ENCODE assay signal across 1 cellular context in the genomic region with DNA sequence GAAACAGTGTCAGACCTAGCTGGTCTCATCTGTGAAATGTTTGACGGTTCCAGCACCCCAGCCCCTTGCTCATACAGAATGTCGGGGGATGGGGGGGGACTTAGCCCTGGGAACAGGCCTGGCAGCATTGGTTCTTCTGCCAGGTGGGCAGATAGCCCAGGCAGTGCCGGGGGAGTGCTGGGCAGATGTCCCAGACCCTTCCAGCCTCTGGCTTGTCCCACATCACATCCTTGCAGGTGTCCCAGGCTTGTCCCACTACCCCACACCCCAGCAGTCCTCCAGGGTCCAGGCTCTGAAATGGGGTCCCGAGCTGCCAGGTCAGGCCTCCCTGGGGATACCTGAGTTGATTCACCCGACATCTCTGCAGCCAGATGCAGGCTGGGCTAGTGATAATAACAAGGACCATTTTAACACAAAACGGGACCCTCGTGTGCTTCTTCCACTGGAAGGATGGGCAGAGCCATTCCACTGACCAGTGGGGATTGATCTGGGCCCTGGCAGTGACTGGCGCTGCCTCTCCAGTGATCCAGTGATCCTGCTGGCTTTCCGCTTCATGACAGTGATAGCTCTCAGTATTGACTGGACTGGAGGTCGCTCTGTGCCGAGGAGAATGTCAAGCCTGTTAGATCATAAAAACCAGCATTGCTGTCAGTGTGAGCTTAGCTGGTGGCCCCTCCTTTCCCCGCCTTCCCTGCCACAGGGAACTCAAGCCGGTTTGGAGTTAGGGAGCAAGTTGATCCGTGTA.
TF ChIP-seq lines count a peak whose summit lies in the region.

No MANE protein-coding gene starts in this region.

TF ChIP-seq in HCT116, 20 proteins besides CTCF, POLR2A, EP300 and RAD21:
- TF ChIP-seq, protein P1, sequence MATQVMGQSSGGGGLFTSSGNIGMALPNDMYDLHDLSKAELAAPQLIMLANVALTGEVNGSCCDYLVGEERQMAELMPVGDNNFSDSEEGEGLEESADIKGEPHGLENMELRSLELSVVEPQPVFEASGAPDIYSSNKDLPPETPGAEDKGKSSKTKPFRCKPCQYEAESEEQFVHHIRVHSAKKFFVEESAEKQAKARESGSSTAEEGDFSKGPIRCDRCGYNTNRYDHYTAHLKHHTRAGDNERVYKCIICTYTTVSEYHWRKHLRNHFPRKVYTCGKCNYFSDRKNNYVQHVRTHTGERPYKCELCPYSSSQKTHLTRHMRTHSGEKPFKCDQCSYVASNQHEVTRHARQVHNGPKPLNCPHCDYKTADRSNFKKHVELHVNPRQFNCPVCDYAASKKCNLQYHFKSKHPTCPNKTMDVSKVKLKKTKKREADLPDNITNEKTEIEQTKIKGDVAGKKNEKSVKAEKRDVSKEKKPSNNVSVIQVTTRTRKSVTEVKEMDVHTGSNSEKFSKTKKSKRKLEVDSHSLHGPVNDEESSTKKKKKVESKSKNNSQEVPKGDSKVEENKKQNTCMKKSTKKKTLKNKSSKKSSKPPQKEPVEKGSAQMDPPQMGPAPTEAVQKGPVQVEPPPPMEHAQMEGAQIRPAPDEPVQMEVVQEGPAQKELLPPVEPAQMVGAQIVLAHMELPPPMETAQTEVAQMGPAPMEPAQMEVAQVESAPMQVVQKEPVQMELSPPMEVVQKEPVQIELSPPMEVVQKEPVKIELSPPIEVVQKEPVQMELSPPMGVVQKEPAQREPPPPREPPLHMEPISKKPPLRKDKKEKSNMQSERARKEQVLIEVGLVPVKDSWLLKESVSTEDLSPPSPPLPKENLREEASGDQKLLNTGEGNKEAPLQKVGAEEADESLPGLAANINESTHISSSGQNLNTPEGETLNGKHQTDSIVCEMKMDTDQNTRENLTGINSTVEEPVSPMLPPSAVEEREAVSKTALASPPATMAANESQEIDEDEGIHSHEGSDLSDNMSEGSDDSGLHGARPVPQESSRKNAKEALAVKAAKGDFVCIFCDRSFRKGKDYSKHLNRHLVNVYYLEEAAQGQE (IDR thresholded peaks at IDR 0.05; ENCODE audit: low read depth), result no peak
- TF ChIP-seq EZH2phosphoT487 (IDR thresholded peaks at IDR 0.05; ENCODE audit: borderline replicate concordance) (peak; percentile 82; the same call in 1 of the 2 replicates), ZNF274 (IDR thresholded peaks at IDR 0.05; ENCODE audit: low read depth, low read length) (no peak), TCF7L2 (IDR thresholded peaks at IDR 0.05; ENCODE audit: borderline replicate concordance, extremely low read depth, insufficient read depth, insufficient read length) (no peak), CEBPB (IDR thresholded peaks at IDR 0.05; ENCODE audit: low read depth) (no peak), YY1 (IDR thresholded peaks at IDR 0.05; ENCODE audit: extremely low read depth, insufficient replicate concordance, low read depth, low read length) (no peak), CBX3 (IDR thresholded peaks at IDR 0.05; ENCODE audit: low read depth) (no peak), EZH2 (IDR thresholded peaks at IDR 0.05) (peak; percentile 26; the same call in 1 of the 2 replicates)
TF ChIP-seq in HCT116: peak in this region for 2.
